ENCODE assay signal across 25 cellular contexts in genomic region chr5:24819841-24820240, GRCh38.
DNase-seq lines count a peak whose midpoint lies in the region; ATAC-seq and TF ChIP-seq lines count a peak whose summit lies in the region.
"Had no signal": no experiment of that assay in that cellular context is flagged by ENCODE, and none has a peak within 500 bp of the region (broad histone marks: within the 10 kb centered on the region; RNA-seq: fewer than 3 reads in every experiment).

No MANE protein-coding gene starts in this region.

- H4K8ac ChIP-seq in trophoblast cell (ENCODE audit: low read depth, low read length) = no peak overlapping the region

- no peaks in the 10 kb centered on the region for H3K36me3 ChIP-seq in trophoblast cell (ENCODE audit: control insufficient read depth in 1 of 2, insufficient read depth in 2 of 2, low read length in 2 of 2)
- H3K36me3 ChIP-seq: BE2C, HAP-1 had no signal

- H3K4me1 ChIP-seq in trophoblast cell (ENCODE audit: control insufficient read depth in 1 of 2, insufficient read depth in 2 of 2, low read length in 2 of 2) = peaks cover 0 to 5% of the 10 kb centered on the region in 2 experiments
- H3K4me1 ChIP-seq: BE2C, HAP-1 had no signal

- TF ChIP-seq CTCF in GM20000 (IDR thresholded peaks at IDR 0.05; ENCODE audit: extremely low read depth, missing control alignments) = no peak

- H3K27ac ChIP-seq in trophoblast cell (ENCODE audit: low read depth, low read length) = no peak overlapping the region
- H3K27ac ChIP-seq: GM23248, SK-N-MC had no signal

- no peak overlapping the region for H3K4me2 ChIP-seq in trophoblast cell (ENCODE audit: low read length)

- H2AFZ ChIP-seq in trophoblast cell (ENCODE audit: insufficient read depth, low read length, poor library complexity) = no peak overlapping the region
- H2AFZ ChIP-seq: GM23248 had no signal

- H4K12ac ChIP-seq in trophoblast cell (ENCODE audit: low read depth, low read length) = no peak overlapping the region

- no peaks in the 10 kb centered on the region for H3K79me2 ChIP-seq in trophoblast cell (ENCODE audit: control insufficient read depth, insufficient read depth, low read length, poor library complexity)

- no peak overlapping the region for H2BK120ac ChIP-seq in trophoblast cell (ENCODE audit: insufficient read depth, low read length, poor library complexity)

- H3K79me1 ChIP-seq in trophoblast cell (ENCODE audit: low read length) = no peaks in the 10 kb centered on the region

- no peak overlapping the region for H3K9ac ChIP-seq in trophoblast cell (ENCODE audit: low read length)
- H3K9ac ChIP-seq: GM23248 had no signal

- no peak overlapping the region for H3K14ac ChIP-seq in trophoblast cell (ENCODE audit: low read length)

- H3K4ac ChIP-seq in trophoblast cell (ENCODE audit: low read depth, low read length) = no peak overlapping the region

- no peak overlapping the region for H2AK5ac ChIP-seq in trophoblast cell (ENCODE audit: low read length)

- no peak overlapping the region for H4K91ac ChIP-seq in trophoblast cell (ENCODE audit: low read depth, low read length)

- ATAC-seq in GM21619 (IDR thresholded peaks at IDR 0.05; ENCODE audit: unreplicated experiment) = no peak

- H3K27me3 ChIP-seq in trophoblast cell (ENCODE audit: insufficient read depth, low read length) = no peaks in the 10 kb centered on the region
- H3K27me3 ChIP-seq: BE2C had no signal

- no peak overlapping the region for H3K18ac ChIP-seq in trophoblast cell (ENCODE audit: low read length)

- DNase-seq in NCI-H1694 (lab: John Stamatoyannopoulos, UW) (peak; percentile 8), NCI-H1694 treated with DMSO at 0.1 percent for 48 hours (lab: John Stamatoyannopoulos, UW) (no peak), EH (ENCODE audit: low read depth) (peak; percentile 6), NCI-H1105 treated with DMSO at 0.1 percent for 48 hours (lab: John Stamatoyannopoulos, UW) (peak; percentile 65), NCI-H774 (lab: John Stamatoyannopoulos, UW) (peak; percentile 62), trophoblast cell (no peak), GM20000 (ENCODE audit: low spot score) (no peak)
- DNase-seq: 8988T; ACHN; BE2C; Calu3; CD8-positive, alpha-beta memory T cell; DMS79 treated with DMSO at 0.1 percent for 48 hours; GM23248; HFFc6; KBM-7; NCI-H1092; NCI-H1436 treated with DMSO at 0.1 percent for 48 hours; NCI-H2029; NCI-H510A; NCI-H69; SIG-M5 had no signal

- WGBS in trophoblast cell (ENCODE audit: extremely low coverage, insufficient coverage, insufficient read length) = no CpG with 5 or more reads among the region's 2 CpGs

- no peaks in the 10 kb centered on the region for H3K9me3 ChIP-seq in trophoblast cell (ENCODE audit: insufficient read depth, low read depth, low read length)
- H3K9me3 ChIP-seq: BE2C, HAP-1 had no signal

- H3K4me3 ChIP-seq in trophoblast cell (ENCODE audit: low read depth, low read length) = no peak overlapping the region
- H3K4me3 ChIP-seq: GM23248, HAP-1, SK-N-MC had no signal

- H2BK5ac ChIP-seq in trophoblast cell (ENCODE audit: low read depth, low read length, poor library complexity) = no peak overlapping the region

- no peak overlapping the region for H3K23ac ChIP-seq in trophoblast cell (ENCODE audit: low read length)

- no peak overlapping the region for H2BK12ac ChIP-seq in trophoblast cell (ENCODE audit: low read length)

Comparison
In these comparisons a context has a peak if more than half of its experiments do, and no peak if none do; other contexts are left out.
1. DNase-seq: peak in NCI-H1694 (single experiment), EH (single experiment), NCI-H1105 treated with DMSO at 0.1 percent for 48 hours (single experiment) and NCI-H774 (single experiment); none in NCI-H1694 treated with DMSO at 0.1 percent for 48 hours (single experiment), trophoblast cell (0 of 2) and GM20000 (single experiment).